Comparison of ENCODE assay signal across 8 cellular contexts in the genomic region with DNA sequence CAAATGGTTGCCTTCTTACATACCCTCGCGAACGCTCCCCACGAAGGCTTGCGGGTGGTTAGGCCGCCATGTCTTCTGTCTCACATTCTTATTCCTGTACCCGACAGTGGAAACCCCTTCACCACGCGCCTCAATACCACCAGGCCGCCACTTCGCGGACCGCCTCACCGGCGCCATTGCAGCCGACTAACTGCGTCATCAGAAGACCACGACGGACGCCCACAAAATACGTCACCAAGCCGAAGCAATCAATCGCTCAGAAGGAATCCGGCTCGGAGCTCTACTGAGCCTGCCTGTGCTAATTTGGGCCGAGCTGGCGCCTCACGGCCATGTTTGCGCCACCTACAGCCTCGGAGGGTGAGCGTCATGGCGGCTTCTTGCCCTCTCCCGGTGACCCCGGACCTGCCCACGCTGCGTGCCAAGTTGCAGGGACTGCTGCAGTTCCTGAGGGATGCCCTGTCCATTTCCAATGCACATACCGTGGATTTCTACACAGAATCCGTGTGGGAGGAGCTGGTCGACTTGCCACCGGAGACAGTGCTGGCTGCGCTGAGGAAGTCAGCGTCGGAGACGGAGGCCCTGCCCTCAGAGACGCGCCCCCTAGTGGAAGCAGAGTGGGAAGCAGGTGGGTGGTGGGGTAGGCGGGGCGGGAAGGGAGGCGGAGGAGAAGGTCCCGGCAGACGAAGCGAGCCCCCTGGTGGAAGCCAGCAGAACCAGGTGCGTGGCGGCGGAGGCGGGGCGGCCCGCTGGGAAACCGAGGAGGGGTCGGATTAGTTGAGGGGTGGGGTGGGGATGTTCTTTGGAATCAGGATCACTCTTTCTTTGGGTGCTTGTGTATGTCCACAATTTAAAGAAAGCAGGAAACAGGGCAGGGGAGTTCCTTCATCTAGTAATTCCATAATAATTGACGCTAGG. TPM values are rescaled to one million over a fixed set of nuclear protein-coding genes. Genes with fewer than 3 reads are reported as not detected.
DNase-seq lines count a peak whose midpoint lies in the region; ATAC-seq lines count a peak whose summit lies in the region.

A gene with protein sequence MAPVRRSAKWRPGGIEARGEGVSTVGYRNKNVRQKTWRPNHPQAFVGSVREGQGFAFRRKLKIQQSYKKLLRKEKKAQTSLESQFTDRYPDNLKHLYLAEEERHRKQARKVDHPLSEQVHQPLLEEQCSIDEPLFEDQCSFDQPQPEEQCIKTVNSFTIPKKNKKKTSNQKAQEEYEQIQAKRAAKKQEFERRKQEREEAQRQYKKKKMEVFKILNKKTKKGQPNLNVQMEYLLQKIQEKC (minus strand): TSS at position 188 of the 915 bp plus-strand sequence. CDS start 11 bp downstream, at position 177.
A gene with protein sequence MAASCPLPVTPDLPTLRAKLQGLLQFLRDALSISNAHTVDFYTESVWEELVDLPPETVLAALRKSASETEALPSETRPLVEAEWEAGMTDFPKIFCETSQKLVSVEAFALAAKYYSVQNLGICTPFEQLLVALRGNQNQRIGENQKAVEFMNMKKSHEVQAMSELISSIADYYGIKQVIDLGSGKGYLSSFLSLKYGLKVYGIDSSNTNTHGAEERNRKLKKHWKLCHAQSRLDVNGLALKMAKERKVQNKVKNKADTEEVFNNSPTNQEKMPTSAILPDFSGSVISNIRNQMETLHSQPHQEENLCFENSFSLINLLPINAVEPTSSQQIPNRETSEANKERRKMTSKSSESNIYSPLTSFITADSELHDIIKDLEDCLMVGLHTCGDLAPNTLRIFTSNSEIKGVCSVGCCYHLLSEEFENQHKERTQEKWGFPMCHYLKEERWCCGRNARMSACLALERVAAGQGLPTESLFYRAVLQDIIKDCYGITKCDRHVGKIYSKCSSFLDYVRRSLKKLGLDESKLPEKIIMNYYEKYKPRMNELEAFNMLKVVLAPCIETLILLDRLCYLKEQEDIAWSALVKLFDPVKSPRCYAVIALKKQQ (plus strand): TSS at position 330 of the 915 bp plus-strand sequence. CDS start 37 bp downstream, at position 367.

- H3K36me3 ChIP-seq in endocrine pancreas (ENCODE audit: control insufficient read depth, insufficient read depth, low read length) (no peaks in the 10 kb centered on the region), mesendoderm (ENCODE audit: control insufficient read depth, insufficient read depth, low read length) (no peaks in the 10 kb centered on the region)

- no peak within 1 kb of the TSS for H2BK15ac ChIP-seq in mesendoderm (replicated peaks; ENCODE audit: low read depth)

- CTCF ChIA-PET in activated CD8-positive, alpha-beta memory T cell treated with anti-CD3 and anti-CD28 coated beads, Interleukin-2, amount 10 ng/mL, durations not matched to agents 7 days and 5 days (lab: Charles Lee): interaction anchor here (0.7 to 2.1 kb wide), 12 partner anchors 8 to 327 kb away, joined by 3 to 7 read pairs (median 4); no protein-coding TSS in a partner anchor

- H3K56ac ChIP-seq in mesendoderm (ENCODE audit: low read length): peak within 1 kb of the TSS; percentile 99

- no peaks in the 10 kb centered on the region for H3K9me3 Mint-ChIP-seq in activated CD8-positive, alpha-beta memory T cell treated with anti-CD3 and anti-CD28 coated beads, Interleukin-2, amount 10 ng/mL, durations not matched to agents 7 days and 5 days (ENCODE audit: low read depth)

- H3K27me3 ChIP-seq in endocrine pancreas (ENCODE audit: control insufficient read depth, insufficient read depth, low read length) (no peaks in the 10 kb centered on the region), mesendoderm (ENCODE audit: insufficient read depth, low read length, poor library complexity) (no peaks in the 10 kb centered on the region)

- H3K79me2 ChIP-seq in mesendoderm (ENCODE audit: control insufficient read depth, insufficient read depth, low read length): peaks cover 21% of the 10 kb centered on the region

- H3K27me3 Mint-ChIP-seq in activated CD8-positive, alpha-beta memory T cell treated with anti-CD3 and anti-CD28 coated beads, Interleukin-2, amount 10 ng/mL, durations not matched to agents 7 days and 5 days: no peaks in the 10 kb centered on the region

- in situ Hi-C loops in Caki2 (cut with HindIII; ENCODE audit: low pct_unique_long_range_greater_than_20kb, low sequenced_read_pairs): no loop called here

- peaks cover 4% of the 10 kb centered on the region for H3K4me1 ChIP-seq in endocrine pancreas (ENCODE audit: control insufficient read depth, insufficient read depth, low read length)
- H3K4me1 ChIP-seq in mesendoderm (ENCODE audit: control insufficient read depth, low read depth, low read length): peaks cover 5% of the 10 kb centered on the region

- H3K4me3 Mint-ChIP-seq in activated CD8-positive, alpha-beta memory T cell treated with anti-CD3 and anti-CD28 coated beads, Interleukin-2, amount 10 ng/mL, durations not matched to agents 7 days and 5 days: peak within 1 kb of the TSS; percentile 100

- peak within 1 kb of the TSS; percentile 93 for H3K4me3 ChIP-seq in endocrine pancreas (ENCODE audit: control insufficient read depth, insufficient read depth, low read length)
- H3K4me3 ChIP-seq in mesendoderm (ENCODE audit: low read length): peak within 1 kb of the TSS; percentile 85

- peak within 1 kb of the TSS; percentile 91 for H2BK5ac ChIP-seq in mesendoderm (ENCODE audit: low read length)

- peak within 1 kb of the TSS; percentile 61 for H3K9ac ChIP-seq in endocrine pancreas (ENCODE audit: control insufficient read depth, insufficient read depth, low read length)
- H3K9ac ChIP-seq in mesendoderm (ENCODE audit: low read length): peak within 1 kb of the TSS; percentile 93

- WGBS in mesendoderm (ENCODE audit: extremely low coverage, insufficient coverage, low lambda C conversion rate): no CpG with 5 or more reads among the region's 61 CpGs

- peak; percentile 93 for ATAC-seq in GM21360 (IDR thresholded peaks at IDR 0.05; ENCODE audit: unreplicated experiment)
- ATAC-seq in activated CD8-positive, alpha-beta memory T cell treated with anti-CD3 and anti-CD28 coated beads, Interleukin-2, amount 10 ng/mL, durations not matched to agents 7 days and 5 days: peak; percentile 94

- H3K27ac Mint-ChIP-seq in activated CD8-positive, alpha-beta memory T cell treated with anti-CD3 and anti-CD28 coated beads, Interleukin-2, amount 10 ng/mL, durations not matched to agents 7 days and 5 days: peak within 1 kb of the TSS; percentile 100

- peaks cover 1% of the 10 kb centered on the region for H3K79me1 ChIP-seq in mesendoderm (ENCODE audit: low read length)

- peaks cover 37% of the 10 kb centered on the region for H3K36me3 Mint-ChIP-seq in activated CD8-positive, alpha-beta memory T cell treated with anti-CD3 and anti-CD28 coated beads, Interleukin-2, amount 10 ng/mL, durations not matched to agents 7 days and 5 days

- peaks cover 47% of the 10 kb centered on the region for H3K4me1 Mint-ChIP-seq in activated CD8-positive, alpha-beta memory T cell treated with anti-CD3 and anti-CD28 coated beads, Interleukin-2, amount 10 ng/mL, durations not matched to agents 7 days and 5 days

- no peak within 1 kb of the TSS for H2AK5ac ChIP-seq in mesendoderm (ENCODE audit: low read length)

- H3K27ac ChIP-seq in mesendoderm (ENCODE audit: low read depth, low read length): peak within 1 kb of the TSS; percentile 18

- no peaks in the 10 kb centered on the region for H3K9me3 ChIP-seq in endocrine pancreas (ENCODE audit: control insufficient read depth, low read length)

- H4K5ac ChIP-seq in mesendoderm (ENCODE audit: low read length): peak within 1 kb of the TSS; percentile 85

- H3K23ac ChIP-seq in mesendoderm (ENCODE audit: low read length): no peak within 1 kb of the TSS

- H3K18ac ChIP-seq in mesendoderm (ENCODE audit: low read length): peak within 1 kb of the TSS; percentile 39

- H4K8ac ChIP-seq in mesendoderm (ENCODE audit: low read depth, low read length): peak within 1 kb of the TSS; percentile 91

- H3K4me2 ChIP-seq in mesendoderm (ENCODE audit: low read length): peak within 1 kb of the TSS; percentile 75

- no peak within 1 kb of the TSS for H3K4ac ChIP-seq in mesendoderm (ENCODE audit: low read depth, low read length)

- peak within 1 kb of the TSS; percentile 12 for H2BK120ac ChIP-seq in mesendoderm (ENCODE audit: low read depth, low read length)

- peak; percentile 100 for DNase-seq in Caki2 (ENCODE audit: low read depth)
- peak; percentile 95 for DNase-seq in HT1080 (ENCODE audit: low read depth)
- DNase-seq in NOMO-1 (lab: John Stamatoyannopoulos, UW; ENCODE audit: unreplicated experiment in 2 of 2): peak; percentile 92 to 95
- peak; percentile 98 for DNase-seq in activated CD8-positive, alpha-beta memory T cell treated with anti-CD3 and anti-CD28 coated beads, Interleukin-2, amount 10 ng/mL, durations not matched to agents 7 days and 5 days
- DNase-seq in mesendoderm: peak; percentile 99
- DNase-seq in stimulated activated CD8-positive, alpha-beta memory T cell treated with anti-CD3 and anti-CD28 coated beads, Interleukin-15, amount 100 ng/mL, for 1 hour (ENCODE audit: low read depth): peak; percentile 97

RNA-seq across cellular contexts. Expression of the first gene that starts in this region (rescaled TPM):
- total RNA-seq in Caki2 (2014; rRNA removed; shearing (Covaris generic); ENCODE audit: low replicate concordance): 123 and 142 TPM in 2 replicates
- 60.3 and 72.0 TPM in 2 replicates for total RNA-seq in HT1080 (2014; rRNA removed; shearing (Covaris generic))
- polyA plus RNA-seq in HT1080 (2015; cell fraction: cytosol; rRNA removed): 87.8 and 91.0 TPM in 2 replicates
- 44.4 and 65.9 TPM in 2 replicates for polyA plus RNA-seq in HT1080 (2015; cell fraction: nucleus; rRNA removed)
- total RNA-seq in activated CD8-positive, alpha-beta memory T cell treated with anti-CD3 and anti-CD28 coated beads, Interleukin-2, amount 10 ng/mL, durations not matched to agents 7 days and 5 days: 10 to 100 TPM; 50.8 to 60.1 TPM
- 176 TPM for polyA plus RNA-seq in mesendoderm (2013, experiment 1 of 2)
- 175 TPM for polyA plus RNA-seq in mesendoderm (2013, experiment 2 of 2)

RNA-seq across cellular contexts. Expression of the second gene that starts in this region (rescaled TPM):
- total RNA-seq in Caki2 (2014; rRNA removed; shearing (Covaris generic); ENCODE audit: low replicate concordance): 48.6 and 85.9 TPM in 2 replicates
- total RNA-seq in HT1080 (2014; rRNA removed; shearing (Covaris generic)): 4.6 and 4.8 TPM in 2 replicates
- 3.2 and 4.8 TPM in 2 replicates for polyA plus RNA-seq in HT1080 (2015; cell fraction: cytosol; rRNA removed)
- 6.3 and 8.0 TPM in 2 replicates for polyA plus RNA-seq in HT1080 (2015; cell fraction: nucleus; rRNA removed)
- total RNA-seq in activated CD8-positive, alpha-beta memory T cell treated with anti-CD3 and anti-CD28 coated beads, Interleukin-2, amount 10 ng/mL, durations not matched to agents 7 days and 5 days: 1 to 10 TPM; 5.0 to 7.1 TPM
- 11.4 TPM for polyA plus RNA-seq in mesendoderm (2013, experiment 1 of 2)
- polyA plus RNA-seq in mesendoderm (2013, experiment 2 of 2): 12.3 TPM

Comparison
In these comparisons a context has a peak if more than half of its experiments do, and no peak if none do; other contexts are left out.
1. Peak in every context shown above with its lines: DNase-seq, ATAC-seq, H3K4me3 ChIP-seq and H3K27ac ChIP-seq.